Comparison of ENCODE assay signal across 11 cellular contexts in the genomic region with DNA sequence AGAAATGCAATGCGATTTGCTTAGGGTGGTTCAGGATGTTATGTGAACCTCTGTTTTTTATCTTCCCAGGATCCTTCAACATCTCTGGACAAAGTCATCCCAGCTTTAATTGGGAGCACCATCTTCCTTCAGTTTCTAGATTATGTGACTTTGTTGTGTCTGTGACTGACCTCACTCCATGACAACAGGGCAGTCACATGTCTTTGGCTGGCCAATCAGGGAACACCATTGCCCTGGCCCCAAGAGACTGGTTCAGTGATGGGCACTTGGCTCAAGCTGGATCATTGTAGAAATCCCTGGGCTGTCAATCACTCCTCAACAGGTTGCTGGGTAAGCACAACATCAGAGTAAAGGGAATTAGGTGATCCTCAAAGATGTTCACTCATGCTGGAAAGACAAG.
"Had no signal": no experiment of that assay in that cellular context is flagged by ENCODE, and none has a peak within 500 bp of the region (broad histone marks: within the 10 kb centered on the region; RNA-seq: fewer than 3 reads in every experiment).

No MANE protein-coding gene starts in this region.

- FAIRE-seq: H1, H54 had no signal

- H3K4me3 Mint-ChIP-seq: GM23338, H9, HFFc6 had no signal

- H3K4me1 Mint-ChIP-seq: GM23338 had no signal

- H3K27ac Mint-ChIP-seq: GM23338, H9, HFFc6 had no signal

- DNase-seq: GM23248, GOT3, H7, H9, HCEC 1CT, HFFc6 had no signal

- H3K9me3 ChIP-seq: HAP-1 had no signal

- H3K36me3 ChIP-seq: HAP-1 had no signal

- H3K4me2 ChIP-seq: GM23338 had no signal

- H2AFZ ChIP-seq: GM23248, GM23338 had no signal

- H3K27ac ChIP-seq: GM23248 had no signal

- H3K9ac ChIP-seq: GM23248 had no signal

- H3K9me3 Mint-ChIP-seq: GM23338 had no signal

- H3K4me1 ChIP-seq: HAP-1 had no signal

- H3K4me3 ChIP-seq: GM23248, GM23338, HAP-1 had no signal

- ATAC-seq: GM23338, HCT116 had no signal
